8 cellular contexts compared by ENCODE assay signal in genomic region chr2:201257381-201257940, GRCh38. TPM values are rescaled to one million over a fixed set of nuclear protein-coding genes. Genes with fewer than 3 reads are reported as not detected.
DNase-seq lines count a peak whose midpoint lies in the region; ATAC-seq and TF ChIP-seq lines count a peak whose summit lies in the region.

No MANE protein-coding gene starts in this region.

- intact Hi-C loops in left ventricle myocardium inferior (cut with micrococcal nuclease) = no loop called here

- H3K27ac ChIP-seq in left ventricle myocardium inferior (replicated peaks) (peak overlapping the region; percentile 88), skin epidermis (peak overlapping the region in 20 of 21 experiments; percentile 84 to 97 (median 90))

- H3K27me3 ChIP-seq in NT2/D1 (ENCODE audit: insufficient read depth, insufficient read length) (no peaks in the 10 kb centered on the region), left ventricle myocardium inferior (ENCODE audit: low read depth) (no peaks in the 10 kb centered on the region)

- peak overlapping the region; percentile 84 for H3K9ac ChIP-seq in NT2/D1 (ENCODE audit: insufficient read length, low read depth)

- peak overlapping the region; percentile 68 for H3K4me3 ChIP-seq in NT2/D1 (ENCODE audit: insufficient read length, low read depth)
- peak overlapping the region; percentile 73 for H3K4me3 ChIP-seq in left ventricle myocardium inferior
- peak overlapping the region; percentile 42 to 53 (median 45) for H3K4me3 ChIP-seq in skin epidermis

- H3K36me3 ChIP-seq in NT2/D1 (ENCODE audit: insufficient read depth, insufficient read length, low read length) (peaks cover 3% of the 10 kb centered on the region), left ventricle myocardium inferior (no peaks in the 10 kb centered on the region)

- H3K4me1 ChIP-seq in NT2/D1 (ENCODE audit: insufficient read depth, insufficient read length) (peaks cover 8% of the 10 kb centered on the region), left ventricle myocardium inferior (peaks cover 28% of the 10 kb centered on the region)

- no peak for DNase-seq in activated CD4-positive, CD25-positive, alpha-beta regulatory T cell treated with anti-CD3 and anti-CD28 coated beads, Interleukin-2, amount 50 U/mL, for 72 hours
- no peak for DNase-seq in NT2/D1 (ENCODE audit: low read depth, low spot score)
- peak; percentile 39 for DNase-seq in activated naive CD4-positive, alpha-beta T cell treated with Interleukin-2 at 50 U/mL for 16 hours
- peak; percentile 27 for DNase-seq in left ventricle myocardium inferior
- DNase-seq in occipital lobe (lab: John Stamatoyannopoulos, UW) = no peak

- ATAC-seq in activated CD4-positive, CD25-positive, alpha-beta regulatory T cell treated with anti-CD3 and anti-CD28 coated beads, Interleukin-2, amount 50 U/mL, for 24 hours = peak; percentile 11 to 16
- ATAC-seq in HG02938 (IDR thresholded peaks at IDR 0.05; ENCODE audit: unreplicated experiment) = peak; percentile 33

- H3K9me3 ChIP-seq in NT2/D1 (ENCODE audit: insufficient read depth, low read length) (no peaks in the 10 kb centered on the region), left ventricle myocardium inferior (replicated peaks) (no peaks in the 10 kb centered on the region)

- no peak for TF ChIP-seq CTCF in left ventricle myocardium inferior (IDR thresholded peaks at IDR 0.05; ENCODE audit: borderline replicate concordance)

RNA-seq across cellular contexts. Expression of gene CASP8, which starts 2.9 kb away (rescaled TPM):
- total RNA-seq in left ventricle myocardium inferior (3.7 TPM), occipital lobe (2.2 TPM)

Comparison
In these comparisons a context has a peak if more than half of its experiments do, and no peak if none do; other contexts are left out.
1. DNase-seq: peak in activated naive CD4-positive, alpha-beta T cell treated with Interleukin-2 at 50 U/mL for 16 hours (single experiment) and left ventricle myocardium inferior (single experiment); none in activated CD4-positive, CD25-positive, alpha-beta regulatory T cell treated with anti-CD3 and anti-CD28 coated beads, Interleukin-2, amount 50 U/mL, for 72 hours (single experiment), NT2/D1 (single experiment) and occipital lobe (single experiment).
2. Peak in every context shown above with its lines, with median percentiles within 50 percentile points of each other: H3K4me3 ChIP-seq.